ENCODE assay signal across 10 cellular contexts in genomic region chr3:15333099-15333956, GRCh38. TPM values are rescaled to one million over a fixed set of nuclear protein-coding genes. Genes with fewer than 3 reads are reported as not detected.
DNase-seq lines count a peak whose midpoint lies in the region; ATAC-seq and TF ChIP-seq lines count a peak whose summit lies in the region.
"Had no signal": no experiment of that assay in that cellular context is flagged by ENCODE, and none has a peak within 500 bp of the region (broad histone marks: within the 10 kb centered on the region; RNA-seq: fewer than 3 reads in every experiment).

No MANE protein-coding gene starts in this region.

- H3K4me3 Mint-ChIP-seq in activated T-cell treated with anti-CD3 and anti-CD28 coated beads, Interleukin-2, amount 50 U/mL, for 4 hours: peak overlapping the region; percentile 93

- H3K27me3 Mint-ChIP-seq in activated T-cell treated with anti-CD3 and anti-CD28 coated beads, Interleukin-2, amount 50 U/mL, for 4 hours (ENCODE audit: low read depth): no peaks in the 10 kb centered on the region

- 97% methylated on average over 10 of the region's 10 CpGs for WGBS in thymus

- H3K36me3 ChIP-seq in ascending aorta (no peaks in the 10 kb centered on the region), lower lobe of right lung (peaks cover 16% of the 10 kb centered on the region), thymus (ENCODE audit: control insufficient read depth, insufficient read depth) (no peaks in the 10 kb centered on the region)
- H3K36me3 ChIP-seq: cardiac muscle cell, pancreas had no signal

- H3K4me3 ChIP-seq in ascending aorta (peak overlapping the region; percentile 95 to 99), lower lobe of right lung (peak overlapping the region; percentile 99), thymus (ENCODE audit: low read length) (no peak overlapping the region)

- intact Hi-C loops in ascending aorta (cut with DNase I) (loop anchor here (2.0 kb wide), 2 partner anchors 47 to 129 kb away; no protein-coding TSS in a partner anchor), lower lobe of right lung (cut with DNase I) (no loop called here), sciatic nerve (cut with DNase I) (loop anchor here (5.0 kb wide), 1 partner anchor 66 kb away; no protein-coding TSS in a partner anchor)

- H3K4me1 ChIP-seq in ascending aorta (peaks cover 0 to 12% of the 10 kb centered on the region in 2 donors), lower lobe of right lung (peaks cover 39% of the 10 kb centered on the region), thymus (ENCODE audit: control insufficient read depth, insufficient read depth, low read length) (peaks cover 14% of the 10 kb centered on the region)

- no peaks in the 10 kb centered on the region for H3K9me3 ChIP-seq in ascending aorta
- no peaks in the 10 kb centered on the region for H3K9me3 ChIP-seq in lower lobe of right lung
- H3K9me3 ChIP-seq in thymus (ENCODE audit: control insufficient read depth): no peaks in the 10 kb centered on the region
- H3K9me3 ChIP-seq: pancreas had no signal

- no peaks in the 10 kb centered on the region for H3K9me3 Mint-ChIP-seq in activated T-cell treated with anti-CD3 and anti-CD28 coated beads, Interleukin-2, amount 50 U/mL, for 4 hours

- peaks cover 49% of the 10 kb centered on the region for H3K4me1 Mint-ChIP-seq in activated T-cell treated with anti-CD3 and anti-CD28 coated beads, Interleukin-2, amount 50 U/mL, for 4 hours (ENCODE audit: low read depth)

- H3K36me3 Mint-ChIP-seq in activated T-cell treated with anti-CD3 and anti-CD28 coated beads, Interleukin-2, amount 50 U/mL, for 4 hours (ENCODE audit: insufficient read depth): peaks cover 12% of the 10 kb centered on the region

- H3K27me3 ChIP-seq in ascending aorta: no peaks in the 10 kb centered on the region
- no peaks in the 10 kb centered on the region for H3K27me3 ChIP-seq in lower lobe of right lung (ENCODE audit: low read depth)
- H3K27me3 ChIP-seq in thymus (ENCODE audit: control insufficient read depth, insufficient read depth): peaks cover 2% of the 10 kb centered on the region
- H3K27me3 ChIP-seq: cardiac muscle cell, pancreas had no signal

- TF ChIP-seq CTCF in ascending aorta (IDR thresholded peaks at IDR 0.05) (no peak), lower lobe of right lung (IDR thresholded peaks at IDR 0.05) (no peak)

- H3K27ac ChIP-seq in ascending aorta: peak overlapping the region in 1 of 2 donors; percentile 94
- H3K27ac ChIP-seq in lower lobe of right lung: peak overlapping the region; percentile 88
- peak overlapping the region; percentile 55 for H3K27ac ChIP-seq in thymus (ENCODE audit: low read depth)
- H3K27ac ChIP-seq: cardiac muscle cell had no signal

- DNase-seq in activated T-cell treated with anti-CD3 and anti-CD28 coated beads, Interleukin-2, amount 50 U/mL, for 4 hours: no peak
- no peak for DNase-seq in activated T-cell treated with anti-CD3 and anti-CD28 coated beads, Interleukin-2, amount 50 U/mL, for 1 hour
- DNase-seq in ascending aorta (ENCODE audit: low spot score in 2 of 2) (no peak), lower lobe of right lung (no peak), sciatic nerve (ENCODE audit: low spot score) (no peak)

- ATAC-seq in activated T-cell treated with anti-CD3 and anti-CD28 coated beads, Interleukin-2, amount 50 U/mL, for 4 hours: no peak
- no peak for ATAC-seq in lower lobe of right lung
- ATAC-seq in HG03196 (IDR thresholded peaks at IDR 0.05; ENCODE audit: unreplicated experiment): no peak
- ATAC-seq in sciatic nerve: no peak
- no peak for ATAC-seq in HG02759 (IDR thresholded peaks at IDR 0.05; ENCODE audit: unreplicated experiment)

RNA-seq across cellular contexts. Expression of gene SH3BP5, which starts 0.9 kb away (rescaled TPM):
- 10 to 100 TPM; 11.1 to 26.1 (median 12.9) TPM for total RNA-seq in activated T-cell treated with anti-CD3 and anti-CD28 coated beads, Interleukin-2, amount 50 U/mL, for 4 hours
- total RNA-seq in ascending aorta: 65.9 TPM
- 106 TPM for total RNA-seq in lower lobe of right lung
- 64.3 TPM for polyA plus RNA-seq in thymus
- total RNA-seq in sciatic nerve: 143 TPM
